Comparison of ENCODE assay signal across 9 cellular contexts in the genomic region with DNA sequence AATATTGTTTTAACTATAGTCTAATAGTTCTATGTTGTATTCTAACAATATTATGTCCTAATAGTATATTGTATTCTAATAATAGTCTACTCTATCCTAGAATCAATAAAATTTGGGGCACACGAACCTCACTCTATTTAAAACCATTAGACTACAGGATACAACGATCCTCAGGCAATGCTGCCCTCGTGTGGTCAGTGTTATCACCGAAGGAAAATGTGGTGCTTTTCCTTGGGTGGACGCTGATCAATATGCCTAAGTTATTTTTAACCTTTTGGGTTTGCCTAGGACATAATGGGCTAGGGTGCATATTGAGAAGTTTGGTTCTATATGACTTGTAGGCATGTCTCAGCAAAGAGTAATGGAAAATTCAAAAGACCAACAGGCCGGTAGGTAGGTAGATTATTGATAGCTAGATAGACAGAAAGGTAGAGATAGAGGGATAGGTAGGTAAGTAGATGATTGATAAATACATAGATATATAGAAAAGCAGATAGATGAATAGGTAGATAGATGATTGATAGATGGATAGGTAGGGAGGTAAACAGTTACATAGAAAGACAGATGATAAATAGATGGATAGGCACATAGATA.
A peak's percentile ranks its signal among the peaks of the same experiment; 100 is the strongest.
DNase-seq lines count a peak whose midpoint lies in the region; ATAC-seq, FAIRE-seq and TF ChIP-seq lines count a peak whose summit lies in the region.
"Had no signal": no experiment of that assay in that cellular context is flagged by ENCODE, and none has a peak within 500 bp of the region (broad histone marks: within the 10 kb centered on the region; RNA-seq: fewer than 3 reads in every experiment).

No MANE protein-coding gene starts in this region.

- peak in 7 of 10 experiments; percentile 5 to 32 (median 10) for DNase-seq in CD4-positive, alpha-beta T cell
- DNase-seq in WERI-Rb-1: peak; percentile 42
- peak in 4 of 9 donors; percentile 7 to 24 (median 12) for DNase-seq in naive thymus-derived CD4-positive, alpha-beta T cell

- H3K27me3 ChIP-seq in CD4-positive, alpha-beta T cell (ENCODE audit: control insufficient read depth, insufficient read depth, low read length): no peaks in the 10 kb centered on the region
- H3K27me3 ChIP-seq in Loucy (ENCODE audit: insufficient read depth, low read length, poor library complexity, severe bottlenecking) (no peaks in the 10 kb centered on the region), WERI-Rb-1 (ENCODE audit: insufficient read depth, low read depth, severe bottlenecking) (no peaks in the 10 kb centered on the region)
- H3K27me3 ChIP-seq in naive thymus-derived CD4-positive, alpha-beta T cell (ENCODE audit: control insufficient read depth in 2 of 2, insufficient read depth in 2 of 2, low read length in 2 of 2): no peaks in the 10 kb centered on the region
- H3K27me3 ChIP-seq: neutrophil had no signal

- H3K4me3 ChIP-seq in Loucy (ENCODE audit: low read length, poor library complexity, severe bottlenecking) (no peak overlapping the region), WERI-Rb-1 (ENCODE audit: low read depth, low read length) (no peak overlapping the region)
- H3K4me3 ChIP-seq in naive thymus-derived CD4-positive, alpha-beta T cell (ENCODE audit: low read length): no peak overlapping the region

- H3K9ac ChIP-seq in Loucy (ENCODE audit: low read depth, low read length, poor library complexity, severe bottlenecking): no peak overlapping the region

- no peak overlapping the region for H3K27ac ChIP-seq in CD4-positive, alpha-beta T cell (ENCODE audit: low read depth, low read length)
- no peak overlapping the region for H3K27ac ChIP-seq in WERI-Rb-1
- no peak overlapping the region for H3K27ac ChIP-seq in naive thymus-derived CD4-positive, alpha-beta T cell (ENCODE audit: low read depth, low read length)
- H3K27ac ChIP-seq: neutrophil had no signal

- peak; percentile 72 for FAIRE-seq in endometrium (lab: Jason Lieb, UNC)

- POLR2A ChIA-PET in CD4-positive, alpha-beta T cell (lab: Charles Lee): no interaction called here
- POLR2A ChIA-PET in naive thymus-derived CD4-positive, alpha-beta T cell (lab: Charles Lee): no interaction called here

- peak; percentile 58 for TF ChIP-seq CTCF in CD4-positive, alpha-beta T cell (IDR thresholded peaks at IDR 0.05)
- TF ChIP-seq CTCF in Loucy (conservative IDR thresholded peaks at IDR 0.05; ENCODE audit: low read length): peak; percentile 60
- TF ChIP-seq CTCF in WERI-Rb-1 (IDR thresholded peaks at IDR 0.05; ENCODE audit: low read depth, low read length): peak; percentile 65

- H3K4me3 Mint-ChIP-seq in CD4-positive, alpha-beta T cell: no peak overlapping the region
- no peak overlapping the region for H3K4me3 Mint-ChIP-seq in naive thymus-derived CD4-positive, alpha-beta T cell

- H3K27ac Mint-ChIP-seq in CD4-positive, alpha-beta T cell: no peak overlapping the region
- H3K27ac Mint-ChIP-seq in naive thymus-derived CD4-positive, alpha-beta T cell: peak overlapping the region in 4 of 9 donors; percentile 5 to 51 (median 36)

- no peaks in the 10 kb centered on the region for H3K9me3 ChIP-seq in CD4-positive, alpha-beta T cell (ENCODE audit: control insufficient read depth, low read length)
- H3K9me3 ChIP-seq in Loucy (ENCODE audit: insufficient read depth, low read depth, low read length) (no peaks in the 10 kb centered on the region), WERI-Rb-1 (ENCODE audit: severe bottlenecking) (no peaks in the 10 kb centered on the region)
- H3K9me3 ChIP-seq in naive thymus-derived CD4-positive, alpha-beta T cell (ENCODE audit: control insufficient read depth in 2 of 3, low read length in 3 of 3): no peaks in the 10 kb centered on the region
- H3K9me3 ChIP-seq: neutrophil had no signal

- no peaks in the 10 kb centered on the region for H3F3A ChIP-seq in Loucy (ENCODE audit: low read depth)

- no peak overlapping the region for H2AFZ ChIP-seq in Loucy (ENCODE audit: low read length)

- no peaks in the 10 kb centered on the region for H3K4me1 Mint-ChIP-seq in CD4-positive, alpha-beta T cell (ENCODE audit: low read depth)
- H3K4me1 Mint-ChIP-seq in naive thymus-derived CD4-positive, alpha-beta T cell: peaks cover 0 to 7% (median 5%) of the 10 kb centered on the region in 7 donors

- H3K27me3 Mint-ChIP-seq in CD4-positive, alpha-beta T cell: no peaks in the 10 kb centered on the region
- no peaks in the 10 kb centered on the region for H3K27me3 Mint-ChIP-seq in naive thymus-derived CD4-positive, alpha-beta T cell

- no peaks in the 10 kb centered on the region for H4K20me1 ChIP-seq in Loucy (ENCODE audit: insufficient read depth, low read length, poor library complexity, severe bottlenecking)

- H3K36me3 Mint-ChIP-seq in CD4-positive, alpha-beta T cell (ENCODE audit: low read depth): peaks cover 11% of the 10 kb centered on the region
- peaks cover 0 to 43% (median 10%) of the 10 kb centered on the region in 5 donors for H3K36me3 Mint-ChIP-seq in naive thymus-derived CD4-positive, alpha-beta T cell

- H3K36me3 ChIP-seq in Loucy (ENCODE audit: insufficient read depth, low read length): peaks cover under 1% of the 10 kb centered on the region; the same call in 1 of the 2 replicates
- peaks cover 10% of the 10 kb centered on the region for H3K36me3 ChIP-seq in WERI-Rb-1
- H3K36me3 ChIP-seq in naive thymus-derived CD4-positive, alpha-beta T cell (ENCODE audit: control insufficient read depth in 2 of 3, insufficient read depth in 3 of 3, low read length in 3 of 3): peaks cover 0 to 17% (median 0%) of the 10 kb centered on the region in 3 experiments
- H3K36me3 ChIP-seq: neutrophil had no signal

- no peak overlapping the region for H3K4me2 ChIP-seq in Loucy (ENCODE audit: low read depth, low read length, poor library complexity, severe bottlenecking)

- no peaks in the 10 kb centered on the region for H3K79me2 ChIP-seq in Loucy (ENCODE audit: insufficient read depth, low read length)

- CTCF ChIA-PET in CD4-positive, alpha-beta T cell (lab: Charles Lee): no interaction called here
- CTCF ChIA-PET in naive thymus-derived CD4-positive, alpha-beta T cell (lab: Charles Lee): interaction anchor here (0.8 kb wide), 1 partner anchor 10 kb away, joined by 4 read pairs; no protein-coding TSS in a partner anchor

- H3K9me3 Mint-ChIP-seq in CD4-positive, alpha-beta T cell: no peaks in the 10 kb centered on the region
- H3K9me3 Mint-ChIP-seq in naive thymus-derived CD4-positive, alpha-beta T cell: peaks cover 0 to 1% (median 0%) of the 10 kb centered on the region in 11 donors

- no peaks in the 10 kb centered on the region for H3K9me2 ChIP-seq in Loucy (replicated peaks; ENCODE audit: low read depth, low read length)

- ATAC-seq in CD4-positive, alpha-beta T cell (ENCODE audit: poor library complexity): no peak
- ATAC-seq in GM18907 (IDR thresholded peaks at IDR 0.05; ENCODE audit: unreplicated experiment) (peak; percentile 81), GM21381 (IDR thresholded peaks at IDR 0.05; ENCODE audit: unreplicated experiment) (no peak), HG03025 (IDR thresholded peaks at IDR 0.05; ENCODE audit: low FRiP score, unreplicated experiment) (no peak)
- peak; percentile 54 for ATAC-seq in naive thymus-derived CD4-positive, alpha-beta T cell

- intact Hi-C loops in CD4-positive, alpha-beta T cell (cut with DNase I, micrococcal nuclease): loop anchor here in 1 of 2 experiments (10.0 kb wide), 1 partner anchor 994 kb away; no protein-coding TSS in a partner anchor
- intact Hi-C loops in naive thymus-derived CD4-positive, alpha-beta T cell (cut with micrococcal nuclease): loop anchor here in 1 of 2 donors (10.0 kb wide), 1 partner anchor 764 kb away; no protein-coding TSS in a partner anchor

- H3K4me1 ChIP-seq in Loucy (ENCODE audit: insufficient read depth, low read length, poor library complexity, severe bottlenecking): no peaks in the 10 kb centered on the region
- no peaks in the 10 kb centered on the region for H3K4me1 ChIP-seq in naive thymus-derived CD4-positive, alpha-beta T cell (ENCODE audit: control insufficient read depth in 2 of 2, insufficient read depth in 2 of 2, low read length in 2 of 2)

Comparison
In these comparisons a context has a peak if more than half of its experiments do, and no peak if none do; other contexts are left out.
1. ATAC-seq: peak in GM18907 (single experiment) and naive thymus-derived CD4-positive, alpha-beta T cell (single experiment); none in CD4-positive, alpha-beta T cell (single experiment), GM21381 (single experiment) and HG03025 (single experiment).
2. Peak in every context shown above with its lines, with median percentiles within 50 percentile points of each other: CTCF ChIP-seq.